ENCODE assay signal across 19 cellular contexts in the genomic region with DNA sequence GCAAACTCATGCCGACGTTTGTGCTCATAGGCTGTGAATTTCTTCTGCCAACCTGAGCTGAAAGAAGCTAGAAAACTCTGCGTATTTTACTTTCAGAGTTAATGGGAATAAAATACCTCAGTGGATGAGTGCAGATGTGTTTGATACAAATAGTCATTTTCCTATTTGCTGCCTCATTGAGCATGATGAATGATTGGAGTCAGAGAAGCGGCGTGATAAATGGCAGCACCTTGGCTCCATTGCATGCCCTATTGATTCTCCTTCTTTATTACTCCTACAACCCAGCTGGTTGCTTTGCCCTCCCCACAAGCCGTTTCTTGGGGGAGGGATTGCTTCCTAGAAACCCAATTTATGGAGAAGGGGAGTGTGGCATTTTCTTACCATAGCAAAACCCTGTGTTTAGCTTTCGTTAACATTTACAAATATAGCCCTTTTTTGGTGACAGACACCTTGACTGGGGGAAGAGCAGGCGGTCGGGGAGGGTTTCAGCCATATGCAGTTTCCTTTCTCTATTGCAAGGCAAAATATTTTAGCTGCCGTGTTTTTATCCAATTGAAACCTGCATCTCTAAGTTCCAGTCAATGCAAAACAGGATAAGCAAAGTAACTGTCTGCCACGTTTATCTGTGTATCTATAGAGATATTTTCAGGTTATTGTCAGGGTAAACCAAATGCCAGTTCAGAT.
DNase-seq lines count a peak whose midpoint lies in the region; ATAC-seq and TF ChIP-seq lines count a peak whose summit lies in the region.
"Had no signal": no experiment of that assay in that cellular context is flagged by ENCODE, and none has a peak within 500 bp of the region (broad histone marks: within the 10 kb centered on the region; RNA-seq: fewer than 3 reads in every experiment).

No MANE protein-coding gene starts in this region.

- DNase-seq in HEK293T (ENCODE audit: extremely low spot score) (no peak), NCI-H1694 (lab: John Stamatoyannopoulos, UW) (peak; percentile 76), NCI-H446 (lab: John Stamatoyannopoulos, UW) (peak; percentile 49 to 67), kidney glomerular epithelial cell (lab: John Stamatoyannopoulos, UW) (peak; percentile 40)
- DNase-seq: activated CD4-positive, alpha-beta T cell treated with anti-CD3 and anti-CD28 coated beads, Interleukin-2, amount 50 U/mL, for 48 hours; activated naive CD4-positive, alpha-beta T cell treated with anti-CD3 and anti-CD28 coated beads, Interleukin-2, amount 10 ng/mL, durations not matched to agents 7 days and 5 days; amniotic stem cell; brain microvascular endothelial cell; C1 segment of cervical spinal cord; Calu3; H7; naive thymus-derived CD8-positive, alpha-beta T cell; NCI-H1436; NCI-H524; stimulated activated naive CD4-positive, alpha-beta T cell treated with Interleukin-2 at 50 U/mL for 16 hours had no signal

- CTCF ChIA-PET in HEK293T (lab: Yijun Ruan, JAX), result interaction anchor here (1.0 kb wide), 1 partner anchor 18 kb away, joined by 3 read pairs; no protein-coding TSS in a partner anchor

- no peak for ATAC-seq in GM18861 (IDR thresholded peaks at IDR 0.05; ENCODE audit: unreplicated experiment)
- ATAC-seq in HG03521 (IDR thresholded peaks at IDR 0.05; ENCODE audit: unreplicated experiment), result no peak
- no peak for ATAC-seq in GM21825 (IDR thresholded peaks at IDR 0.05; ENCODE audit: unreplicated experiment)
- ATAC-seq: activated CD4-positive, CD25-positive, alpha-beta regulatory T cell treated with anti-CD3 and anti-CD28 coated beads, Interleukin-2, amount 50 U/mL, for 24 hours; naive thymus-derived CD8-positive, alpha-beta T cell had no signal

- POLR2A ChIA-PET in HEK293T (lab: Yijun Ruan, JAX), result no interaction called here

TF ChIP-seq in HEK293T, 16 proteins besides CTCF, POLR2A, EP300 and RAD21:
- TF ChIP-seq ARNT (IDR thresholded peaks at IDR 0.05) (0 out of 2 replicates have a peak, but pooled peaks have one; percentile 17), NFRKB (IDR thresholded peaks at IDR 0.05) (no peak), BHLHE40 (IDR thresholded peaks at IDR 0.05; ENCODE audit: borderline replicate concordance) (no peak), HDGF (IDR thresholded peaks at IDR 0.05; ENCODE audit: borderline replicate concordance) (no peak), ZNF384 (IDR thresholded peaks at IDR 0.05) (no peak), L3MBTL2 (conservative IDR thresholded peaks at IDR 0.05) (no peak), PKNOX1 (IDR thresholded peaks at IDR 0.05) (peak; percentile 89), FOXM1 (IDR thresholded peaks at IDR 0.05; ENCODE audit: borderline replicate concordance) (no peak), SUZ12 (IDR thresholded peaks at IDR 0.05) (no peak), CTBP1 (IDR thresholded peaks at IDR 0.05; ENCODE audit: borderline replicate concordance) (peak; percentile 58; the same call in 1 of the 2 replicates), FOXK2 (IDR thresholded peaks at IDR 0.05) (no peak), ELF4 (IDR thresholded peaks at IDR 0.05) (no peak), SP1 (IDR thresholded peaks at IDR 0.05) (no peak), TARDBP (IDR thresholded peaks at IDR 0.05) (no peak), FOXA1 (IDR thresholded peaks at IDR 0.05) (no peak), LEF1 (IDR thresholded peaks at IDR 0.05; ENCODE audit: borderline replicate concordance) (no peak)
